In genomic region chr4:57102050-57102564, GRCh38 we compare ENCODE assay signal across 10 cellular contexts. TPM values are rescaled to one million over a fixed set of nuclear protein-coding genes. Genes with fewer than 3 reads are reported as not detected.
DNase-seq lines count a peak whose midpoint lies in the region; ATAC-seq and TF ChIP-seq lines count a peak whose summit lies in the region.
"Had no signal": no experiment of that assay in that cellular context is flagged by ENCODE, and none has a peak within 500 bp of the region (broad histone marks: within the 10 kb centered on the region; RNA-seq: fewer than 3 reads in every experiment).

No MANE protein-coding gene starts in this region.

- H3K9ac ChIP-seq in mesenchymal stem cell (ENCODE audit: low read length): peak overlapping the region; percentile 69

- no peaks in the 10 kb centered on the region for H3K9me3 Mint-ChIP-seq in CD8-positive, alpha-beta T cell
- H3K9me3 Mint-ChIP-seq: activated CD4-positive, alpha-beta T cell treated with anti-CD3 and anti-CD28 coated beads, Interleukin-2, amount 10 ng/mL, durations not matched to agents 24 days and 14 days had no signal

- no peak overlapping the region for H2BK12ac ChIP-seq in mesenchymal stem cell (ENCODE audit: low read length in 2 of 2)

- no peak overlapping the region for H2AFZ ChIP-seq in mesenchymal stem cell (ENCODE audit: low read depth, low read length)

- WGBS in mesenchymal stem cell: 20% methylated on average over 1 of the region's 4 CpGs
- 13 to 17% methylated on average over 4 of the region's 4 CpGs for WGBS in tibial nerve, 2 donors

- TF ChIP-seq CTCF in epithelial cell of proximal tubule (conservative IDR thresholded peaks at IDR 0.05; ENCODE audit: low read depth, low read length) (no peak), tibial nerve (IDR thresholded peaks at IDR 0.05) (no peak)
- TF ChIP-seq CTCF in CD8-positive, alpha-beta T cell (IDR thresholded peaks at IDR 0.05): no peak

- intact Hi-C loops in CD8-positive, alpha-beta T cell (cut with DNase I, micrococcal nuclease): no loop called here

- H2BK120ac ChIP-seq in mesenchymal stem cell (ENCODE audit: low read depth, low read length): no peak overlapping the region

- H3K4me1 Mint-ChIP-seq in CD8-positive, alpha-beta T cell (ENCODE audit: low read depth): no peaks in the 10 kb centered on the region
- H3K4me1 Mint-ChIP-seq: activated CD4-positive, alpha-beta T cell treated with anti-CD3 and anti-CD28 coated beads, Interleukin-2, amount 10 ng/mL, durations not matched to agents 24 days and 14 days had no signal

- no peak overlapping the region for H3K27ac Mint-ChIP-seq in CD8-positive, alpha-beta T cell
- H3K27ac Mint-ChIP-seq: activated CD4-positive, alpha-beta T cell treated with anti-CD3 and anti-CD28 coated beads, Interleukin-2, amount 10 ng/mL, durations not matched to agents 24 days and 14 days had no signal

- peaks cover 18% of the 10 kb centered on the region for H3K4me1 ChIP-seq in mesenchymal stem cell (ENCODE audit: control insufficient read depth, insufficient read depth, low read depth, low read length)
- peaks cover 0 to 90% (median 48%) of the 10 kb centered on the region in 4 donors for H3K4me1 ChIP-seq in tibial nerve
- no peaks in the 10 kb centered on the region for H3K4me1 ChIP-seq in CD8-positive, alpha-beta T cell (ENCODE audit: insufficient read depth, low read length)

- no peak overlapping the region for H3K23ac ChIP-seq in mesenchymal stem cell (ENCODE audit: low read length in 2 of 2)

- H3K9me3 ChIP-seq in mesenchymal stem cell (ENCODE audit: control insufficient read depth, low read length) (no peaks in the 10 kb centered on the region), tibial nerve (no peaks in the 10 kb centered on the region)
- no peaks in the 10 kb centered on the region for H3K9me3 ChIP-seq in CD8-positive, alpha-beta T cell (ENCODE audit: low read length)

- DNase-seq in RKO (ENCODE audit: low spot score) (peak; percentile 9), epithelial cell of proximal tubule (ENCODE audit: low read depth) (peak; percentile 80), mesenchymal stem cell (peak; percentile 90), tibial nerve (ENCODE audit: low spot score in 2 of 2) (peak; percentile 43 to 75), HUDEP-2 (lab: John Stamatoyannopoulos, UW; ENCODE audit: unreplicated experiment in 76 of 76) (no peak)
- no peak for DNase-seq in CD8-positive, alpha-beta T cell
- DNase-seq: activated CD4-positive, alpha-beta T cell treated with anti-CD3 and anti-CD28 coated beads, Interleukin-2, amount 10 ng/mL, durations not matched to agents 24 days and 14 days; NCI-H187 had no signal

- H3K4ac ChIP-seq in mesenchymal stem cell (ENCODE audit: low read depth in 1 of 2, low read length in 2 of 2): no peak overlapping the region

- peaks cover 12% of the 10 kb centered on the region for H3K27me3 Mint-ChIP-seq in CD8-positive, alpha-beta T cell (ENCODE audit: low read depth)

- no peak overlapping the region for H3K4me3 ChIP-seq in epithelial cell of proximal tubule (ENCODE audit: low read depth, low read length)
- H3K4me3 ChIP-seq in mesenchymal stem cell (ENCODE audit: insufficient read depth in 1 of 2, low read depth in 1 of 2, low read length in 2 of 2): no peak overlapping the region
- H3K4me3 ChIP-seq in tibial nerve: no peak overlapping the region
- H3K4me3 ChIP-seq in CD8-positive, alpha-beta T cell (ENCODE audit: low read depth, low read length): no peak overlapping the region

- no peak overlapping the region for H3K14ac ChIP-seq in mesenchymal stem cell (ENCODE audit: low read length in 2 of 2)

- CTCF ChIA-PET in CD8-positive, alpha-beta T cell (lab: Charles Lee): interaction anchor here (1.0 kb wide), 1 partner anchor 62 kb away, joined by 4 read pairs; no protein-coding TSS in a partner anchor

- no peak overlapping the region for H3K4me3 Mint-ChIP-seq in CD8-positive, alpha-beta T cell
- H3K4me3 Mint-ChIP-seq: activated CD4-positive, alpha-beta T cell treated with anti-CD3 and anti-CD28 coated beads, Interleukin-2, amount 10 ng/mL, durations not matched to agents 24 days and 14 days had no signal

- H4K8ac ChIP-seq in mesenchymal stem cell (ENCODE audit: low read length): no peak overlapping the region

- H3K27ac ChIP-seq in mesenchymal stem cell (ENCODE audit: low read length, poor library complexity, severe bottlenecking) (peak overlapping the region; percentile 90), tibial nerve (peak overlapping the region; percentile 63 to 87 (median 73))
- H3K27ac ChIP-seq in CD8-positive, alpha-beta T cell (ENCODE audit: low read depth, low read length): no peak overlapping the region

- H2BK5ac ChIP-seq in mesenchymal stem cell (ENCODE audit: low read depth, low read length, poor library complexity, severe bottlenecking): peak overlapping the region; percentile 85

- H3K36me3 ChIP-seq in mesenchymal stem cell (ENCODE audit: control insufficient read depth in 1 of 2, insufficient read depth in 2 of 2, low read depth in 1 of 2, low read length in 2 of 2) (peaks cover 0 to 24% of the 10 kb centered on the region in 2 experiments), tibial nerve (no peaks in the 10 kb centered on the region)
- no peaks in the 10 kb centered on the region for H3K36me3 ChIP-seq in CD8-positive, alpha-beta T cell (ENCODE audit: insufficient read depth, low read length)

- H3K18ac ChIP-seq in mesenchymal stem cell (ENCODE audit: low read depth in 1 of 2, low read length in 2 of 2): peak overlapping the region in 1 of 2 experiments; percentile 32

- POLR2A ChIA-PET in CD8-positive, alpha-beta T cell (lab: Charles Lee): no interaction called here

- H2BK15ac ChIP-seq in mesenchymal stem cell (ENCODE audit: low read depth, poor library complexity, severe bottlenecking): no peak overlapping the region

- H3K79me1 ChIP-seq in mesenchymal stem cell (replicated peaks; ENCODE audit: low read length, poor library complexity, severe bottlenecking): no peaks in the 10 kb centered on the region

- H3K4me2 ChIP-seq in mesenchymal stem cell (ENCODE audit: low read length, poor library complexity, severe bottlenecking): peak overlapping the region; percentile 40

- no peaks in the 10 kb centered on the region for H3K27me3 ChIP-seq in mesenchymal stem cell (ENCODE audit: control insufficient read depth in 1 of 2, insufficient read depth in 1 of 2, low read length in 2 of 2)
- H3K27me3 ChIP-seq in tibial nerve: no peaks in the 10 kb centered on the region
- no peaks in the 10 kb centered on the region for H3K27me3 ChIP-seq in CD8-positive, alpha-beta T cell (ENCODE audit: insufficient read depth, low read length)

- no peak overlapping the region for H4K91ac ChIP-seq in mesenchymal stem cell (ENCODE audit: low read length)

- no peak overlapping the region for H2AK5ac ChIP-seq in mesenchymal stem cell (ENCODE audit: low read length, severe bottlenecking)

- no peaks in the 10 kb centered on the region for H3K36me3 Mint-ChIP-seq in CD8-positive, alpha-beta T cell

- no peak for TF ChIP-seq POLR2A in tibial nerve (IDR thresholded peaks at IDR 0.05)

- peak in 1 of 2 donors; percentile 49 for TF ChIP-seq EP300 in tibial nerve (IDR thresholded peaks at IDR 0.05)

- ATAC-seq in CD8-positive, alpha-beta T cell: no peak
- no peak for ATAC-seq in HG03139 (IDR thresholded peaks at IDR 0.05; ENCODE audit: unreplicated experiment)
- ATAC-seq in GM21360 (IDR thresholded peaks at IDR 0.05; ENCODE audit: unreplicated experiment): no peak

RNA-seq across cellular contexts. Expression of gene IGFBP7, which starts 8.1 kb away (rescaled TPM):
- 609 and 1,471 TPM in 2 replicates for total RNA-seq in epithelial cell of proximal tubule
- 2,552 TPM for polyA plus RNA-seq in mesenchymal stem cell (2013, experiment 1 of 2)
- 3,066 TPM for polyA plus RNA-seq in mesenchymal stem cell (2013, experiment 2 of 2)
- total RNA-seq in tibial nerve: 1,000 to 10,000 TPM; 1,415 to 3,184 (median 2,179) TPM
- not detected for total RNA-seq in CD8-positive, alpha-beta T cell
- total RNA-seq: activated CD4-positive, alpha-beta T cell treated with anti-CD3 and anti-CD28 coated beads, Interleukin-2, amount 10 ng/mL, durations not matched to agents 24 days and 14 days had no signal

Comparison
In these comparisons a context has a peak if more than half of its experiments do, and no peak if none do; other contexts are left out.
1. DNase-seq: peak in RKO (single experiment), epithelial cell of proximal tubule (single experiment), mesenchymal stem cell (single experiment) and tibial nerve (2 of 2); none in CD8-positive, alpha-beta T cell (0 of 7) and HUDEP-2 (0 of 76).
2. RNA of gene IGFBP7, which starts 8.1 kb away (total RNA-seq): 1,415 to 3,184 TPM in tibial nerve and 609 to 1,471 TPM in epithelial cell of proximal tubule; not detected in CD8-positive, alpha-beta T cell; every median in the first group is over 100 times any median in the second.